Comparison of ENCODE assay signal across 9 cellular contexts in genomic region chr20:32019156-32019510, GRCh38. TPM values are rescaled to one million over a fixed set of nuclear protein-coding genes. Genes with fewer than 3 reads are reported as not detected.
A peak's percentile ranks its signal among the peaks of the same experiment; 100 is the strongest.
DNase-seq lines count a peak whose midpoint lies in the region; ATAC-seq and TF ChIP-seq lines count a peak whose summit lies in the region.
"Had no signal": no experiment of that assay in that cellular context is flagged by ENCODE, and none has a peak within 500 bp of the region (broad histone marks: within the 10 kb centered on the region; RNA-seq: fewer than 3 reads in every experiment).

No MANE protein-coding gene starts in this region.

- H3K4me3 Mint-ChIP-seq in CD4-positive, alpha-beta memory T cell, result peak overlapping the region; percentile 83 to 92 (median 86)
- H3K4me3 Mint-ChIP-seq in activated B cell treated with CpG ODN at 0.5 μM for 24 hours, result peak overlapping the region; percentile 80
- H3K4me3 Mint-ChIP-seq in immature natural killer cell, result peak overlapping the region; percentile 86 to 92 (median 87)

- H3K4me1 ChIP-seq in CD4-positive, alpha-beta memory T cell (ENCODE audit: insufficient read depth, low read length), result peaks cover 13% of the 10 kb centered on the region

- H3K27me3 Mint-ChIP-seq in CD4-positive, alpha-beta memory T cell, result peaks cover 58 to 70% of the 10 kb centered on the region in 2 donors
- H3K27me3 Mint-ChIP-seq in activated B cell treated with CpG ODN at 0.5 μM for 24 hours (peaks cover 59% of the 10 kb centered on the region), immature natural killer cell (ENCODE audit: low read depth in 3 of 3) (peaks cover 28 to 40% (median 36%) of the 10 kb centered on the region in 3 donors)

- H3K4me1 Mint-ChIP-seq in CD4-positive, alpha-beta memory T cell, result peaks cover 13 to 26% (median 20%) of the 10 kb centered on the region in 4 donors
- H3K4me1 Mint-ChIP-seq in activated B cell treated with CpG ODN at 0.5 μM for 24 hours, result peaks cover 23% of the 10 kb centered on the region
- peaks cover 18 to 25% of the 10 kb centered on the region in 2 donors for H3K4me1 Mint-ChIP-seq in immature natural killer cell

- intact Hi-C loops in CD4-positive, alpha-beta memory T cell (cut with micrococcal nuclease), result loop anchor here (2.0 kb wide), 1 partner anchor 66 kb away; the partner anchor contains the start of gene PDRG1
- intact Hi-C loops in activated B cell treated with CpG ODN at 0.5 μM for 24 hours (cut with micrococcal nuclease), result no loop called here

- no peak overlapping the region for H3K4me3 ChIP-seq in CD4-positive, alpha-beta memory T cell (ENCODE audit: low read length in 2 of 2)

- H3K36me3 ChIP-seq in CD4-positive, alpha-beta memory T cell (ENCODE audit: insufficient read depth, low read length), result no peaks in the 10 kb centered on the region

- H3K36me3 Mint-ChIP-seq in CD4-positive, alpha-beta memory T cell, result no peaks in the 10 kb centered on the region
- H3K36me3 Mint-ChIP-seq in activated B cell treated with CpG ODN at 0.5 μM for 24 hours (ENCODE audit: low read depth) (no peaks in the 10 kb centered on the region), immature natural killer cell (peaks cover 0 to 7% (median 0%) of the 10 kb centered on the region in 3 donors)

- peaks cover 0 to 2% (median 0%) of the 10 kb centered on the region in 8 donors for H3K9me3 Mint-ChIP-seq in CD4-positive, alpha-beta memory T cell
- H3K9me3 Mint-ChIP-seq in activated B cell treated with CpG ODN at 0.5 μM for 24 hours, result no peaks in the 10 kb centered on the region
- H3K9me3 Mint-ChIP-seq in immature natural killer cell, result no peaks in the 10 kb centered on the region

- no peak for DNase-seq in CD4-positive, alpha-beta memory T cell
- peak; percentile 55 for DNase-seq in HK-2 (ENCODE audit: unreplicated experiment)
- DNase-seq in activated B cell treated with CpG ODN at 0.5 μM for 24 hours, result no peak
- no peak for DNase-seq in immature natural killer cell
- no peak for DNase-seq in T1000 (lab: John Stamatoyannopoulos, UW)
- no peak for DNase-seq in NCI-H2107 treated with DMSO at 0.1 percent for 48 hours (lab: John Stamatoyannopoulos, UW; ENCODE audit: unreplicated experiment)

- no peak overlapping the region for H3K27ac ChIP-seq in CD4-positive, alpha-beta memory T cell (ENCODE audit: low read depth, low read length)

- POLR2A ChIA-PET in CD4-positive, alpha-beta memory T cell (lab: Charles Lee; ENCODE audit: partially characterized antibody), result no interaction called here
- POLR2A ChIA-PET in activated B cell treated with CpG ODN at 0.5 μM for 24 hours (lab: Charles Lee), result no interaction called here

- no peak for ATAC-seq in activated B cell treated with CpG ODN at 0.5 μM for 24 hours (ENCODE audit: low read depth)
- no peak for ATAC-seq in HG03280 (IDR thresholded peaks at IDR 0.05; ENCODE audit: unreplicated experiment)
- no peak for ATAC-seq in GM18505 (IDR thresholded peaks at IDR 0.05; ENCODE audit: unreplicated experiment)

- peaks cover 23% of the 10 kb centered on the region for H3K27me3 ChIP-seq in CD4-positive, alpha-beta memory T cell (ENCODE audit: insufficient read depth, low read length)

- CTCF ChIA-PET in CD4-positive, alpha-beta memory T cell (lab: Charles Lee; ENCODE audit: partially characterized antibody), result interaction anchor here (4.6 kb wide), 1 partner anchor 12 kb away, joined by 27 read pairs; no protein-coding TSS in a partner anchor
- CTCF ChIA-PET in activated B cell treated with CpG ODN at 0.5 μM for 24 hours (lab: Charles Lee), result interaction anchor here (1.6 kb wide), 1 partner anchor 16 kb away, joined by 6 read pairs; no protein-coding TSS in a partner anchor

- H3K9me3 ChIP-seq in CD4-positive, alpha-beta memory T cell (ENCODE audit: control insufficient read depth in 1 of 2, low read length in 2 of 2), result no peaks in the 10 kb centered on the region

- TF ChIP-seq CTCF in activated B cell treated with CpG ODN at 0.5 μM for 24 hours (IDR thresholded peaks at IDR 0.05), result no peak

- peak overlapping the region in 1 of 7 donors; percentile 25 for H3K27ac Mint-ChIP-seq in CD4-positive, alpha-beta memory T cell
- H3K27ac Mint-ChIP-seq in activated B cell treated with CpG ODN at 0.5 μM for 24 hours (no peak overlapping the region), immature natural killer cell (no peak overlapping the region)

- TF ChIP-seq POLR2A in GM18505 (IDR thresholded peaks at IDR 0.05; ENCODE audit: borderline replicate concordance, extremely low read depth, insufficient read depth, insufficient read length), result no peak

RNA-seq across cellular contexts. Expression of gene CCM2L, which starts 8.9 kb away (rescaled TPM):
- total RNA-seq in CD4-positive, alpha-beta memory T cell, result not detected
- not detected for polyA plus RNA-seq in CD4-positive, alpha-beta memory T cell
- 0.11 and 0.20 TPM in 2 replicates for total RNA-seq in activated B cell treated with CpG ODN at 0.5 μM for 24 hours
- not detected for polyA plus RNA-seq in immature natural killer cell

RNA-seq across cellular contexts. Expression of gene HCK, which starts 32.9 kb away (rescaled TPM):
- 1 to 10 TPM; 1.0 to 1.3 TPM for total RNA-seq in CD4-positive, alpha-beta memory T cell
- polyA plus RNA-seq in CD4-positive, alpha-beta memory T cell, result under 1 TPM; 0.09 to 0.48 TPM
- total RNA-seq in activated B cell treated with CpG ODN at 0.5 μM for 24 hours, result 183 TPM in 2 replicates
- 1 to 10 TPM; 1.7 to 8.8 (median 7.3) TPM for polyA plus RNA-seq in immature natural killer cell
- total RNA-seq: dermis microvascular lymphatic vessel endothelial cell had no signal

RNA-seq across cellular contexts. Expression of gene XKR7, which starts 51.2 kb away (rescaled TPM):
- not detected for total RNA-seq in CD4-positive, alpha-beta memory T cell
- polyA plus RNA-seq in CD4-positive, alpha-beta memory T cell, result not detected
- 0.04 and 0.12 TPM in 2 replicates for total RNA-seq in activated B cell treated with CpG ODN at 0.5 μM for 24 hours
- polyA plus RNA-seq in immature natural killer cell, result not detected
- total RNA-seq: dermis microvascular lymphatic vessel endothelial cell had no signal

Comparison
In these comparisons a context has a peak if more than half of its experiments do, and no peak if none do; other contexts are left out.
1. RNA of gene HCK, which starts 32.9 kb away (total RNA-seq): 183 TPM in activated B cell treated with CpG ODN at 0.5 μM for 24 hours; 1.0 to 1.3 TPM in CD4-positive, alpha-beta memory T cell; every median in the first group is over 10 times any median in the second.
2. Peak in every context shown above with its lines, with median percentiles within 50 percentile points of each other: H3K4me3 Mint-ChIP-seq.